ENCODE assay signal across 19 cellular contexts in genomic region chr14:20386276-20386855, GRCh38. TPM values are rescaled to one million over a fixed set of nuclear protein-coding genes. Genes with fewer than 3 reads are reported as not detected.
"Had no signal": no experiment of that assay in that cellular context is flagged by ENCODE, and none has a peak within 500 bp of the region (broad histone marks: within the 10 kb centered on the region; RNA-seq: fewer than 3 reads in every experiment).

No MANE protein-coding gene starts in this region.

- H3K4me2 ChIP-seq: hepatocyte had no signal

- H3K9me3 ChIP-seq: esophagus squamous epithelium, gastroesophageal sphincter, left ventricle myocardium inferior, lower lobe of right lung, ovary, right atrium auricular region, thoracic aorta, transverse colon had no signal

- FAIRE-seq: colon, kidney, small intestine had no signal

- ATAC-seq: gastroesophageal sphincter, left cardiac atrium, lower lobe of right lung, natural killer cell had no signal

- H3K4me3 ChIP-seq: esophagus squamous epithelium, gastroesophageal sphincter, hepatocyte, left ventricle myocardium inferior, lower lobe of right lung, ovary, right atrium auricular region, thoracic aorta, transverse colon had no signal

- H3K4me1 ChIP-seq: esophagus squamous epithelium, gastroesophageal sphincter, left ventricle myocardium inferior, lower lobe of right lung, right atrium auricular region, transverse colon had no signal

- H3K79me2 ChIP-seq: hepatocyte had no signal

- H3K27me3 ChIP-seq: esophagus squamous epithelium, gastroesophageal sphincter, hepatocyte, ovary, right atrium auricular region, transverse colon had no signal

- H3K27ac ChIP-seq: esophagus squamous epithelium, gastroesophageal sphincter, hepatocyte, left ventricle myocardium inferior, lower lobe of right lung, ovary, right atrium auricular region, thoracic aorta, transverse colon had no signal

- H2AFZ ChIP-seq: hepatocyte had no signal

- DNase-seq: dermis blood vessel endothelial cell; esophagus squamous epithelium; foreskin fibroblast; glutamatergic neuron; kidney; left cardiac atrium; left ventricle myocardium inferior; lower lobe of right lung; natural killer cell; nucleus accumbens; ovary; small intestine; stimulated activated CD4-positive, alpha-beta T cell treated with anti-CD3 and anti-CD28 coated beads, Interleukin-12 subunit alpha, Interleukin-12 subunit beta, amount 100 ng/mL, for 4 hours; transverse colon had no signal

RNA-seq across cellular contexts. Expression of gene KLHL33, which starts 49.6 kb away (rescaled TPM):
- total RNA-seq: hepatocyte had no signal
